In the genomic region with DNA sequence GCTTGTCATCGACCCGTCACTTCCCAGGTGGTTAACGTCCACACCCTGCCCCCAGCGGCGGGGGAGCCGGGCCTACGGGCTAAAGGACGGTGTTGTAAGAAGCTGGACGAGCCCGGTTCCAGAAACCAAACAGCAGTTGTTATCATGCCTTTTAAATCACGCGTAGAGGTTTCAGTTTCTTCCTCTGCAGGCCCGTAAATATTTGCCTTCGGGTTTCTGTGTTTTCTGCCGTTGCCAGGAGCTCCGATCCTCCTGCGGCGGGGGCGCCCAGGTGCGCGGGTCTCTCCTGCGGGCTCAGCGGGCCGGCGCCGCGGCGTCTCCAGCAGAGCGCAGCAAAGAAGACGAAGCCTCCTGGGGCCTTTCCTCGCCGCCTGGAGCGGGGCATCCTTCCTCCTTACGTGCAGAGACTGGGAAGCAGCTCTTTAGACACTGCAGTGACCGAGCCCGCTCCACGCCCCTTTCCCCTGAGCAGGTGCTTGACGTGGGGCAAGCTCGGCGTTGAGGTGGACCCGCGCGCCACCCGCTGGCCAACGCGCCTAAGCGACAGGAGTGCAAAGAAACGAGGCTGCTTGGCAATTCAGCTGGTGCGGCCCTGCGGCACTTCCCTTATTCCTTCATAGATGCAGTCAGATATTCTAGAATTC, we compare ENCODE assay signal across 8 cellular contexts. TPM values are rescaled to one million over a fixed set of nuclear protein-coding genes. Genes with fewer than 3 reads are reported as not detected.
A peak's percentile ranks its signal among the peaks of the same experiment; 100 is the strongest.
DNase-seq lines count a peak whose midpoint lies in the region; ATAC-seq and TF ChIP-seq lines count a peak whose summit lies in the region.

No MANE protein-coding gene starts in this region.

- ATAC-seq in GM23338, result peak; percentile 97

- H3K27me3 ChIP-seq in GM23338 (ENCODE audit: insufficient read depth) (peaks cover 31% of the 10 kb centered on the region), neuron (ENCODE audit: insufficient read depth, low read length) (peaks cover 58% of the 10 kb centered on the region), stomach smooth muscle (ENCODE audit: control insufficient read depth in 1 of 2, insufficient read depth in 2 of 2, low read length in 2 of 2) (peaks cover 16% of the 10 kb centered on the region in 2 donors)

- peaks cover 11% of the 10 kb centered on the region; the same call in 2 of the 3 replicates for H3K9me3 Mint-ChIP-seq in GM23338

- H3K4me1 Mint-ChIP-seq in GM23338, result peaks cover 2% of the 10 kb centered on the region; the same call in 2 of the 3 replicates

- peak overlapping the region; percentile 63 for H3K4me3 Mint-ChIP-seq in GM23338

- H3K9ac ChIP-seq in stomach smooth muscle (ENCODE audit: low read length in 2 of 2), result no peak overlapping the region

- DNase-seq in DMS79 treated with DMSO at 0.1 percent for 48 hours (lab: John Stamatoyannopoulos, UW) (peak; percentile 41), GM23338 (ENCODE audit: low spot score) (peak; percentile 92), LNCaP clone FGC (ENCODE audit: low read depth) (peak; percentile 71), SHP77 (lab: John Stamatoyannopoulos, UW) (peak; percentile 65 to 81), foreskin melanocyte (peak; percentile 35)
- peak; percentile 90 for DNase-seq in activated effector memory CD4-positive, alpha-beta T cell treated with anti-CD3 and anti-CD28 coated beads, Interleukin-2, amount 50 U/mL, for 16 hours

- peaks cover 3% of the 10 kb centered on the region for H3K9me3 ChIP-seq in neuron (ENCODE audit: low read length)
- no peaks in the 10 kb centered on the region for H3K9me3 ChIP-seq in stomach smooth muscle (ENCODE audit: control insufficient read depth in 2 of 2, low read length in 2 of 2)

- H3K27ac Mint-ChIP-seq in GM23338, result no peak overlapping the region

- H3K4me3 ChIP-seq in GM23338 (peak overlapping the region; percentile 56), LNCaP clone FGC (ENCODE audit: low read depth, low read length) (peak overlapping the region; percentile 51), neuron (ENCODE audit: low read length) (peak overlapping the region; percentile 20), stomach smooth muscle (ENCODE audit: low read length in 2 of 2) (peak overlapping the region; percentile 12 to 64)

- H3K9me2 ChIP-seq in GM23338 (ENCODE audit: insufficient read depth), result no peaks in the 10 kb centered on the region

- H3K79me2 ChIP-seq in GM23338 (replicated peaks; ENCODE audit: insufficient read depth), result no peaks in the 10 kb centered on the region

- H3K4me1 ChIP-seq in GM23338 (ENCODE audit: insufficient read depth) (no peaks in the 10 kb centered on the region), neuron (ENCODE audit: insufficient read depth, low read length) (peaks cover 5% of the 10 kb centered on the region), stomach smooth muscle (ENCODE audit: control insufficient read depth, insufficient read depth, low read length) (peaks cover 2% of the 10 kb centered on the region)

- no peak overlapping the region for H3K27ac ChIP-seq in GM23338 (ENCODE audit: low read depth)
- no peak overlapping the region for H3K27ac ChIP-seq in stomach smooth muscle (ENCODE audit: low read length)

- no peaks in the 10 kb centered on the region for H3K36me3 Mint-ChIP-seq in GM23338 (ENCODE audit: low read depth)

- H4K20me1 ChIP-seq in GM23338 (replicated peaks; ENCODE audit: insufficient read depth), result no peaks in the 10 kb centered on the region

- TF ChIP-seq CTCF in GM23338 (conservative IDR thresholded peaks at IDR 0.05; ENCODE audit: low read depth in 2 of 2) (peak; percentile 74 to 94), LNCaP clone FGC (IDR thresholded peaks at IDR 0.05; ENCODE audit: control insufficient read depth, extremely low read depth, insufficient read depth) (peak; percentile 97)

- H3F3A ChIP-seq in GM23338 (replicated peaks; ENCODE audit: low read depth), result no peaks in the 10 kb centered on the region; the same call in 1 of the 2 replicates

- peak overlapping the region; percentile 98 for H2AFZ ChIP-seq in GM23338
- H2AFZ ChIP-seq in neuron (ENCODE audit: low read depth, low read length), result peak overlapping the region; percentile 70

- H3K4me2 ChIP-seq in GM23338, result peak overlapping the region; percentile 91

- peaks cover 27% of the 10 kb centered on the region for H3K27me3 Mint-ChIP-seq in GM23338 (ENCODE audit: insufficient read depth, low read depth, poor library complexity)

- no peaks in the 10 kb centered on the region for H3K36me3 ChIP-seq in GM23338 (ENCODE audit: insufficient read depth)
- no peaks in the 10 kb centered on the region for H3K36me3 ChIP-seq in neuron (ENCODE audit: insufficient read depth, low read length)
- no peaks in the 10 kb centered on the region for H3K36me3 ChIP-seq in stomach smooth muscle (ENCODE audit: control insufficient read depth in 2 of 2, insufficient read depth in 2 of 2, low read length in 2 of 2)

TF ChIP-seq in GM23338, 12 proteins besides CTCF, POLR2A, EP300 and RAD21:
- TF ChIP-seq CREB1 (CRISPR knock-in tag; IDR thresholded peaks at IDR 0.05; ENCODE audit: low read depth), result peak; percentile 40; the same call in 1 of the 2 replicates
- no peak for TF ChIP-seq ETS1 (IDR thresholded peaks at IDR 0.05)
TF ChIP-seq in GM23338: peak in this region for 1.

RNA-seq across cellular contexts. Expression of gene TTC1, which starts 21.8 kb away (rescaled TPM):
- total RNA-seq in GM23338 (2014; rRNA removed; shearing (Covaris generic)), result 48.9 and 51.5 TPM in 2 replicates
- 115 and 131 TPM in 2 replicates for polyA plus RNA-seq in GM23338 (2016; fragmentation: Nextera tagmentation; extraction: Ambion mirVana)

Comparison
In these comparisons a context has a peak if more than half of its experiments do, and no peak if none do; other contexts are left out.
1. DNase-seq: peak in every context shown above with its lines; median percentile 92 in GM23338; 90 in activated effector memory CD4-positive, alpha-beta T cell treated with anti-CD3 and anti-CD28 coated beads, Interleukin-2, amount 50 U/mL, for 16 hours; 73 in SHP77; 71 in LNCaP clone FGC; 41 in DMS79 treated with DMSO at 0.1 percent for 48 hours; 35 in foreskin melanocyte.